Comparison of ENCODE assay signal across 12 cellular contexts in the genomic region with DNA sequence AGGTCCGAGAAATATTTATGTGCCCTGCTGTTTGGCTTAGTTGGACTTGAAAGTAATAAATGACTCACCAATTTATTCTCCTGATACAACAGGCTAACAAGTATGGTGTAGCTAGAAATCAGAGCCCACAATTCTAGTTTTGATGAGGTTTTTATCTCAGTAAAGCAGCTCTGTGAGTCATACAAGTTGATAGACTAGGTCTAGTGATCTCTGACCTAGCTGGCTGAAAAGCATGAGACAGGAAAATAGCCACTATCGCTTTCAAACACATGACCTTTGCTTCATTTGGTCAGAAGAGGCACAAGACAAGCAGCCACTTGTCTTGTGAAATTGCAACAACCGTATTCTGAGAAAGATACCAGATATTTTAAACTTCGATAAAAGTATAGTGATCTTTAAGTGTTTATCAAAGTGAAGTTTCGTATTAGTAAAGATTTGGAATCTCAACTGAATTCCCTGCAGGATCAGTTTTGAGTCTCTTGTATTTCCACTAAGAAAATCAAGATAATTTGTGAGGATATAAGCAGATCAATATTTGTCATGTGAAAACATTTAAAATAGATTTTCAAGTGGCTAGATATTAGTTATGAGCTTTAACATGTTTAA.
DNase-seq lines count a peak whose midpoint lies in the region; ATAC-seq, FAIRE-seq and TF ChIP-seq lines count a peak whose summit lies in the region.
"Had no signal": no experiment of that assay in that cellular context is flagged by ENCODE, and none has a peak within 500 bp of the region (broad histone marks: within the 10 kb centered on the region; RNA-seq: fewer than 3 reads in every experiment).

No MANE protein-coding gene starts in this region.

- peak; percentile 17 for DNase-seq in DMS53 (lab: John Stamatoyannopoulos, UW)
- DNase-seq in DMS53 treated with DMSO at 0.1 percent for 48 hours (lab: John Stamatoyannopoulos, UW; ENCODE audit: unreplicated experiment) = no peak
- peak; percentile 1 for DNase-seq in fibroblast of pulmonary artery (ENCODE audit: low read depth)
- no peak for DNase-seq in frontal cortex (ENCODE audit: low spot score in 2 of 2)
- no peak for DNase-seq in retina
- no peak for DNase-seq in stimulated activated naive CD4-positive, alpha-beta T cell (lab: John Stamatoyannopoulos, UW)
- DNase-seq: NCI-H526 treated with DMSO at 0.1 percent for 48 hours; stimulated activated CD4-positive, alpha-beta T cell treated with anti-CD3 and anti-CD28 coated beads, Interleukin-4, amount 100 ng/mL, for 24 hours had no signal

- ATAC-seq in HG03521 (IDR thresholded peaks at IDR 0.05; ENCODE audit: unreplicated experiment) = peak; percentile 66
- ATAC-seq: GM23338 had no signal

- no peak overlapping the region for H3K4me3 ChIP-seq in fibroblast of pulmonary artery (replicated peaks; ENCODE audit: low read depth, low read length)
- H3K4me3 ChIP-seq in subcutaneous abdominal adipose tissue (ENCODE audit: low read depth in 1 of 5, low read length in 5 of 5) = peak overlapping the region in 2 of 5 donors; percentile 29 to 30
- H3K4me3 ChIP-seq: GM23338 had no signal

- peak overlapping the region in 2 of 5 donors; percentile 20 to 64 for H3K9ac ChIP-seq in subcutaneous abdominal adipose tissue (ENCODE audit: low read length in 5 of 5)

- H3K4me1 ChIP-seq in subcutaneous abdominal adipose tissue (ENCODE audit: control insufficient read depth in 5 of 5, insufficient read depth in 5 of 5, low read length in 5 of 5) = peaks cover 2 to 17% (median 10%) of the 10 kb centered on the region in 5 donors

- peak overlapping the region; percentile 76 for H3K27ac ChIP-seq in subcutaneous abdominal adipose tissue (ENCODE audit: low read depth, low read length)
- H3K27ac ChIP-seq: 22Rv1 had no signal

- H3K9me3 ChIP-seq in subcutaneous abdominal adipose tissue (ENCODE audit: control insufficient read depth in 5 of 5, low read length in 5 of 5) = no peaks in the 10 kb centered on the region

- no peaks in the 10 kb centered on the region for H3K27me3 ChIP-seq in subcutaneous abdominal adipose tissue (ENCODE audit: control insufficient read depth in 5 of 5, insufficient read depth in 4 of 5, low read length in 5 of 5)

- TF ChIP-seq CTCF in fibroblast of pulmonary artery (IDR thresholded peaks at IDR 0.05; ENCODE audit: low read length, missing control alignments) = no peak

- no peaks in the 10 kb centered on the region for H3K36me3 ChIP-seq in subcutaneous abdominal adipose tissue (ENCODE audit: control insufficient read depth in 5 of 5, insufficient read depth in 5 of 5, low read length in 5 of 5)

- no peak for FAIRE-seq in frontal cortex (lab: Jason Lieb, UNC)

Comparison
In these comparisons a context has a peak if more than half of its experiments do, and no peak if none do; other contexts are left out.
1. DNase-seq: peak in DMS53 (single experiment) and fibroblast of pulmonary artery (single experiment); none in DMS53 treated with DMSO at 0.1 percent for 48 hours (single experiment), frontal cortex (0 of 2), retina (single experiment) and stimulated activated naive CD4-positive, alpha-beta T cell (0 of 6).